Comparison of ENCODE assay signal across 1 cellular context in genomic region chr19:1239796-1240737, GRCh38.
TF ChIP-seq lines count a peak whose summit lies in the region.

No MANE protein-coding gene starts in this region.

TF ChIP-seq in HepG2, 621 proteins besides CTCF, POLR2A, EP300 and RAD21 (continues in another document):
- peak; percentile 99 for TF ChIP-seq CREB1 (IDR thresholded peaks at IDR 0.05)
- TF ChIP-seq CREB1 (CRISPR knock-in tag; IDR thresholded peaks at IDR 0.05), result no peak
- no peak; the same call in 1 of the 2 replicates for TF ChIP-seq PHF21A (CRISPR knock-in tag; IDR thresholded peaks at IDR 0.05)
- no peak for TF ChIP-seq TFE3 (CRISPR knock-in tag; IDR thresholded peaks at IDR 0.05)
- TF ChIP-seq ZNF121 (CRISPR knock-in tag; IDR thresholded peaks at IDR 0.05), result 0 out of 2 replicates have a peak, but pooled peaks have one; percentile 10
- no peak for TF ChIP-seq SP1 (IDR thresholded peaks at IDR 0.05)
- TF ChIP-seq SP1 (CRISPR knock-in tag; IDR thresholded peaks at IDR 0.05), result peak; percentile 62
- no peak for TF ChIP-seq ZNF350 (CRISPR knock-in tag; IDR thresholded peaks at IDR 0.05; ENCODE audit: borderline replicate concordance, low read depth)
- 0 out of 2 replicates have a peak, but pooled peaks have one; percentile 2 for TF ChIP-seq ZBTB33 (CRISPR knock-in tag; IDR thresholded peaks at IDR 0.05)
- peak; percentile 70; the same call in 1 of the 2 replicates for TF ChIP-seq JUN (CRISPR knock-in tag; IDR thresholded peaks at IDR 0.05)
- TF ChIP-seq AHDC1 (CRISPR knock-in tag; IDR thresholded peaks at IDR 0.05; ENCODE audit: borderline replicate concordance), result no peak
- TF ChIP-seq ZNF710 (CRISPR knock-in tag; IDR thresholded peaks at IDR 0.05; ENCODE audit: borderline replicate concordance), result 0 out of 2 replicates have a peak, but pooled peaks have one; percentile 8
- TF ChIP-seq HMGXB4 (CRISPR knock-in tag; IDR thresholded peaks at IDR 0.05; ENCODE audit: borderline replicate concordance in 1 of 2, low read depth in 1 of 2), result peak in 1 of 2 experiments; percentile 75; a peak in 2 of 4 replicates
- peak; percentile 97 for TF ChIP-seq ZHX1 (CRISPR knock-in tag; IDR thresholded peaks at IDR 0.05; ENCODE audit: low read depth)
- 0 out of 2 replicates have a peak, but pooled peaks have one; percentile 28 for TF ChIP-seq ZNF616 (CRISPR knock-in tag; IDR thresholded peaks at IDR 0.05; ENCODE audit: low read depth)
- TF ChIP-seq SOX13 (IDR thresholded peaks at IDR 0.05), result no peak
- TF ChIP-seq SOX13 (CRISPR knock-in tag; conservative IDR thresholded peaks at IDR 0.05 in 1 of 2, IDR thresholded peaks at IDR 0.05 in 1 of 2), result 0 out of 4 replicates have a peak, but pooled peaks of 1 of the 2 experiments have one; percentile 6
- 0 out of 2 replicates have a peak, but pooled peaks have one; percentile 29 for TF ChIP-seq HNRNPL (IDR thresholded peaks at IDR 0.05; ENCODE audit: low read depth, low read length)
- no peak for TF ChIP-seq SP140L (CRISPR knock-in tag; IDR thresholded peaks at IDR 0.05; ENCODE audit: borderline replicate concordance)
- TF ChIP-seq IKZF4 (CRISPR knock-in tag; IDR thresholded peaks at IDR 0.05; ENCODE audit: borderline replicate concordance, low read depth, not compliant biosample characterization), result peak; percentile 35
- peak; percentile 51 for TF ChIP-seq SAP130 (CRISPR knock-in tag; IDR thresholded peaks at IDR 0.05; ENCODE audit: low read depth)
- 0 out of 2 replicates have a peak, but pooled peaks have one; percentile 53 for TF ChIP-seq ZFP82 (CRISPR knock-in tag; IDR thresholded peaks at IDR 0.05; ENCODE audit: borderline replicate concordance)
- TF ChIP-seq SMC3 (IDR thresholded peaks at IDR 0.05; ENCODE audit: low read length), result peak; percentile 22; the same call in 1 of the 2 replicates
- no peak for TF ChIP-seq MED1 (CRISPR knock-in tag; IDR thresholded peaks at IDR 0.05)
- TF ChIP-seq ZFX (CRISPR knock-in tag; IDR thresholded peaks at IDR 0.05; ENCODE audit: low read depth), result peak; percentile 47; the same call in 1 of the 2 replicates
- TF ChIP-seq MAZ (IDR thresholded peaks at IDR 0.05; ENCODE audit: borderline replicate concordance, low read depth, low read length), result peak; percentile 92
- TF ChIP-seq MAZ (CRISPR knock-in tag; IDR thresholded peaks at IDR 0.05; ENCODE audit: low read depth), result peak; percentile 81
- TF ChIP-seq ZNF142 (CRISPR knock-in tag; IDR thresholded peaks at IDR 0.05), result no peak
